In the genomic region with DNA sequence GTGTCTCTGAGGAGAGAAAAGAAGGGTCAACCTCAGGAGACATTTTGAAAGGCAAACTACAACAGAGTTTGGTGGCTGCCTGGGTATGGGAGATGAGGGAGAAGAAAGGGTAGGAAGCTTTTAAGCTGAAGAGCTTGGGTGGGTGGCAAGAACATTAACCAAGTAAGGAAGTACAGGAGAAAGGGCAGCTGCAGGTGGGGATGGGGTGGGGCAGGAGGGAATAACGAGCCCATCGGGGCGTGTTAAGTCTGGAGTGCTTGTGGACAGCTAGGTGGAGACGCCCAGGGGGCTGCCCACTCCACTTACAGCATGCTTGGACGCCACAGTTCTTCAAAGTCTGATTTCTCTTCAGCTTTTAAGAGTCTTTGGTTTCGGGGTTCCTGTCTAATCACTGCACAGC, we compare ENCODE assay signal across 18 cellular contexts. TPM values are rescaled to one million over a fixed set of nuclear protein-coding genes. Genes with fewer than 3 reads are reported as not detected.
A peak's percentile ranks its signal among the peaks of the same experiment; 100 is the strongest.
DNase-seq lines count a peak whose midpoint lies in the region; ATAC-seq and TF ChIP-seq lines count a peak whose summit lies in the region.
"Had no signal": no experiment of that assay in that cellular context is flagged by ENCODE, and none has a peak within 500 bp of the region (broad histone marks: within the 10 kb centered on the region; RNA-seq: fewer than 3 reads in every experiment).

No MANE protein-coding gene starts in this region.

- no peak for TF ChIP-seq POLR2A in lower leg skin (IDR thresholded peaks at IDR 0.05)

- peaks cover 7% of the 10 kb centered on the region for H3K4me1 Mint-ChIP-seq in activated naive CD4-positive, alpha-beta T cell treated with anti-CD3 and anti-CD28 coated beads for 36 hours (ENCODE audit: low read depth)
- peaks cover 19% of the 10 kb centered on the region for H3K4me1 Mint-ChIP-seq in T-helper 17 cell
- peaks cover 4% of the 10 kb centered on the region for H3K4me1 Mint-ChIP-seq in memory B cell
- H3K4me1 Mint-ChIP-seq in stimulated activated effector memory CD8-positive, alpha-beta T cell treated with anti-CD3 and anti-CD28 coated beads, Interleukin-12 subunit alpha, Interleukin-12 subunit beta, amount 100 ng/mL, for 72 hours, result peaks cover 15% of the 10 kb centered on the region
- H3K4me1 Mint-ChIP-seq: H9 had no signal

- no peak for DNase-seq in activated naive CD4-positive, alpha-beta T cell treated with anti-CD3 and anti-CD28 coated beads for 36 hours
- no peak for DNase-seq in activated naive CD4-positive, alpha-beta T cell treated with Interleukin-2 at 50 U/mL for 16 hours
- DNase-seq in T-helper 17 cell, result no peak
- DNase-seq in memory B cell (ENCODE audit: low spot score in 2 of 2), result no peak
- no peak for DNase-seq in stimulated activated effector memory CD8-positive, alpha-beta T cell treated with anti-CD3 and anti-CD28 coated beads, Interleukin-12 subunit alpha, Interleukin-12 subunit beta, amount 100 ng/mL, for 72 hours (ENCODE audit: low spot score in 2 of 2)
- no peak for DNase-seq in cortex of kidney (lab: John Stamatoyannopoulos, UW)
- no peak for DNase-seq in stimulated activated CD4-positive, alpha-beta T cell treated with anti-CD3 and anti-CD28 coated beads, Interleukin-12 subunit alpha, Interleukin-12 subunit beta, amount 100 ng/mL, for 4 hours
- no peak for DNase-seq in lower leg skin (ENCODE audit: low spot score in 2 of 2)
- DNase-seq: DND-41, H9, MV-4-11, NCI-H1417, NCI-H187, NCI-H2107, NCI-H510A treated with DMSO at 0.1 percent for 48 hours, NCI-H82, SHP77 had no signal

- H3K9me3 ChIP-seq in T-helper 17 cell (ENCODE audit: control insufficient read depth, low read length, poor library complexity, severe bottlenecking), result no peaks in the 10 kb centered on the region
- H3K9me3 ChIP-seq: A549 had no signal

- peaks cover 9% of the 10 kb centered on the region for H3K36me3 Mint-ChIP-seq in activated naive CD4-positive, alpha-beta T cell treated with anti-CD3 and anti-CD28 coated beads for 36 hours (ENCODE audit: low read depth)
- H3K36me3 Mint-ChIP-seq in T-helper 17 cell (ENCODE audit: low read depth) (peaks cover 12% of the 10 kb centered on the region), memory B cell (peaks cover 28% of the 10 kb centered on the region)
- peaks cover 37% of the 10 kb centered on the region for H3K36me3 Mint-ChIP-seq in stimulated activated effector memory CD8-positive, alpha-beta T cell treated with anti-CD3 and anti-CD28 coated beads, Interleukin-12 subunit alpha, Interleukin-12 subunit beta, amount 100 ng/mL, for 72 hours

- no peak for TF ChIP-seq CTCF in lower leg skin (IDR thresholded peaks at IDR 0.05)

- no peak overlapping the region for H3K4me3 ChIP-seq in lower leg skin (ENCODE audit: low read depth, poor library complexity, severe bottlenecking)
- H3K4me3 ChIP-seq: A549 had no signal

- no peaks in the 10 kb centered on the region for H3K9me3 Mint-ChIP-seq in activated naive CD4-positive, alpha-beta T cell treated with anti-CD3 and anti-CD28 coated beads for 36 hours
- no peaks in the 10 kb centered on the region for H3K9me3 Mint-ChIP-seq in memory B cell
- no peaks in the 10 kb centered on the region for H3K9me3 Mint-ChIP-seq in stimulated activated effector memory CD8-positive, alpha-beta T cell treated with anti-CD3 and anti-CD28 coated beads, Interleukin-12 subunit alpha, Interleukin-12 subunit beta, amount 100 ng/mL, for 72 hours
- H3K9me3 Mint-ChIP-seq: H9 had no signal

- H3K27ac Mint-ChIP-seq in activated naive CD4-positive, alpha-beta T cell treated with anti-CD3 and anti-CD28 coated beads for 36 hours, result peak overlapping the region; percentile 4
- peak overlapping the region; percentile 45 for H3K27ac Mint-ChIP-seq in T-helper 17 cell
- H3K27ac Mint-ChIP-seq in memory B cell, result peak overlapping the region; percentile 39
- peak overlapping the region; percentile 48 for H3K27ac Mint-ChIP-seq in stimulated activated effector memory CD8-positive, alpha-beta T cell treated with anti-CD3 and anti-CD28 coated beads, Interleukin-12 subunit alpha, Interleukin-12 subunit beta, amount 100 ng/mL, for 72 hours
- H3K27ac Mint-ChIP-seq: H9 had no signal

- intact Hi-C loops in activated naive CD4-positive, alpha-beta T cell treated with anti-CD3 and anti-CD28 coated beads for 36 hours (cut with micrococcal nuclease), result no loop called here
- intact Hi-C loops in lower leg skin (cut with DNase I; ENCODE audit: low total_unique reads), result no loop called here

- ATAC-seq in T-helper 17 cell (no peak), memory B cell (ENCODE audit: low read depth) (no peak)
- no peak for ATAC-seq in stimulated activated effector memory CD8-positive, alpha-beta T cell treated with anti-CD3 and anti-CD28 coated beads, Interleukin-12 subunit alpha, Interleukin-12 subunit beta, amount 100 ng/mL, for 72 hours
- ATAC-seq: A549 had no signal

- H3K27me3 Mint-ChIP-seq in activated naive CD4-positive, alpha-beta T cell treated with anti-CD3 and anti-CD28 coated beads for 36 hours (ENCODE audit: low read depth), result no peaks in the 10 kb centered on the region
- H3K27me3 Mint-ChIP-seq in T-helper 17 cell (no peaks in the 10 kb centered on the region), memory B cell (no peaks in the 10 kb centered on the region)

- H3K4me3 Mint-ChIP-seq in activated naive CD4-positive, alpha-beta T cell treated with anti-CD3 and anti-CD28 coated beads for 36 hours, result no peak overlapping the region
- H3K4me3 Mint-ChIP-seq in T-helper 17 cell, result no peak overlapping the region
- no peak overlapping the region for H3K4me3 Mint-ChIP-seq in memory B cell
- no peak overlapping the region for H3K4me3 Mint-ChIP-seq in stimulated activated effector memory CD8-positive, alpha-beta T cell treated with anti-CD3 and anti-CD28 coated beads, Interleukin-12 subunit alpha, Interleukin-12 subunit beta, amount 100 ng/mL, for 72 hours
- H3K4me3 Mint-ChIP-seq: H9 had no signal

- 95 to 97% methylated on average over 6 of the region's 6 CpGs for WGBS in lower leg skin, 2 donors

- CTCF ChIA-PET in activated naive CD4-positive, alpha-beta T cell treated with anti-CD3 and anti-CD28 coated beads for 36 hours (lab: Charles Lee), result interaction anchor here (0.8 to 0.9 kb wide), 2 partner anchors 156 to 275 kb away, joined by 3 read pairs; no protein-coding TSS in a partner anchor

RNA-seq across cellular contexts. Expression of a gene that starts 42.8 kb away (rescaled TPM):
- total RNA-seq in activated naive CD4-positive, alpha-beta T cell treated with anti-CD3 and anti-CD28 coated beads for 36 hours, result 10 to 100 TPM; 10.9 to 13.2 TPM
- total RNA-seq in T-helper 17 cell (10 to 100 TPM; 27.4 to 34.7 TPM), lower leg skin (10 to 100 TPM in 3 of 4 donors, 1 to 10 TPM in 1; 6.6 to 34.7 (median 24.7) TPM)

RNA-seq across cellular contexts. Expression of a gene that starts 43.0 kb away (rescaled TPM):
- total RNA-seq in activated naive CD4-positive, alpha-beta T cell treated with anti-CD3 and anti-CD28 coated beads for 36 hours, result 10 to 100 TPM; 14.9 to 17.7 TPM
- total RNA-seq in T-helper 17 cell (1 to 10 TPM; 5.7 to 6.7 TPM), lower leg skin (10 to 100 TPM; 16.6 to 23.4 (median 21.9) TPM)
